Comparison of ENCODE assay signal across 24 cellular contexts in genomic region chr10:55233090-55233489, GRCh38.
DNase-seq lines count a peak whose midpoint lies in the region; ATAC-seq, FAIRE-seq and TF ChIP-seq lines count a peak whose summit lies in the region.
"Had no signal": no experiment of that assay in that cellular context is flagged by ENCODE, and none has a peak within 500 bp of the region (broad histone marks: within the 10 kb centered on the region; RNA-seq: fewer than 3 reads in every experiment).

No MANE protein-coding gene starts in this region.

- intact Hi-C loops in GM12878 (cut with micrococcal nuclease; ENCODE audit: unreplicated experiment), result no loop called here
- intact Hi-C loops in breast epithelium (cut with DNase I; ENCODE audit: low total_unique reads), result no loop called here

- H3K79me2 ChIP-seq in GM12878 (ENCODE audit: control insufficient read depth, insufficient read depth, low read length) (no peaks in the 10 kb centered on the region), neural progenitor cell (ENCODE audit: low read depth) (no peaks in the 10 kb centered on the region)

- H4K20me1 ChIP-seq in GM12878 (ENCODE audit: control insufficient read depth, insufficient read depth), result no peaks in the 10 kb centered on the region
- no peaks in the 10 kb centered on the region for H4K20me1 ChIP-seq in neural progenitor cell (ENCODE audit: low read depth)

- H3K9me3 Mint-ChIP-seq in activated CD8-positive, alpha-beta T cell treated with anti-CD3 and anti-CD28 coated beads, Interleukin-2, amount 10 ng/mL, durations not matched to agents 7 days and 5 days (ENCODE audit: insufficient read depth), result peaks cover 7% of the 10 kb centered on the region
- no peaks in the 10 kb centered on the region for H3K9me3 Mint-ChIP-seq in neural progenitor cell
- H3K9me3 Mint-ChIP-seq: activated naive CD8-positive, alpha-beta T cell treated with anti-CD3 and anti-CD28 coated beads, Interleukin-2, amount 50 U/mL, for 24 hours; stimulated activated memory B cell treated with anti-CD40 and anti-IgM and Interleukin-4, amounts not matched to agents 10 μg/mL and 1 μg/mL and 100 μg/mL, for 72 hours had no signal

- FAIRE-seq in A204.1 (lab: Jason Lieb, UNC) (peak; percentile 75), GM12878 (lab: Jason Lieb, UNC) (no peak)
- FAIRE-seq: bronchial epithelial cell had no signal

- H3K27me3 ChIP-seq in GM12878 (replicated peaks in 1 of 2; ENCODE audit: control insufficient read depth in 2 of 2, insufficient read depth in 2 of 2, low read length in 1 of 2) (no peaks in the 10 kb centered on the region), breast epithelium (no peaks in the 10 kb centered on the region), neural progenitor cell (no peaks in the 10 kb centered on the region)

- peak overlapping the region; percentile 42; the same call in 1 of the 2 replicates for H3K4me2 ChIP-seq in GM12878 (ENCODE audit: control insufficient read depth, insufficient read depth)
- no peak overlapping the region for H3K4me2 ChIP-seq in neural progenitor cell

- CTCF ChIA-PET in GM12878 (lab: Yijun Ruan, JAX), result no interaction called here
- CTCF ChIA-PET in activated CD8-positive, alpha-beta T cell treated with anti-CD3 and anti-CD28 coated beads, Interleukin-2, amount 10 ng/mL, durations not matched to agents 7 days and 5 days (lab: Charles Lee), result no interaction called here

- no peak overlapping the region for H3K27ac Mint-ChIP-seq in activated CD8-positive, alpha-beta T cell treated with anti-CD3 and anti-CD28 coated beads, Interleukin-2, amount 10 ng/mL, durations not matched to agents 7 days and 5 days
- no peak overlapping the region for H3K27ac Mint-ChIP-seq in neural progenitor cell
- H3K27ac Mint-ChIP-seq: activated B cell treated with CpG ODN at 0.5 μM for 24 hours; activated naive CD8-positive, alpha-beta T cell treated with anti-CD3 and anti-CD28 coated beads, Interleukin-2, amount 50 U/mL, for 24 hours; stimulated activated memory B cell treated with anti-CD40 and anti-IgM and Interleukin-4, amounts not matched to agents 10 μg/mL and 1 μg/mL and 100 μg/mL, for 72 hours; T-helper 17 cell had no signal

- H3F3A ChIP-seq in neural progenitor cell (ENCODE audit: low read depth), result no peaks in the 10 kb centered on the region

- TF ChIP-seq EP300 in GM12878 (IDR thresholded peaks at IDR 0.05; ENCODE audit: borderline replicate concordance in 1 of 2, control insufficient read depth in 1 of 2, low read depth in 2 of 2, low read length in 2 of 2), result no peak

- H3K27ac ChIP-seq in GM12878 (ENCODE audit: control insufficient read depth, insufficient read depth) (no peak overlapping the region; the same call in 1 of the 2 replicates), breast epithelium (no peak overlapping the region), neural progenitor cell (no peak overlapping the region)
- H3K27ac ChIP-seq: C4-2B had no signal

- RAD21 ChIA-PET in GM12878 (lab: Charles Lee; ENCODE audit: unreplicated experiment), result interaction anchor here (2.2 kb wide), 1 partner anchor 141 kb away, joined by 6 read pairs; no protein-coding TSS in a partner anchor

- H3K4me1 Mint-ChIP-seq in activated CD8-positive, alpha-beta T cell treated with anti-CD3 and anti-CD28 coated beads, Interleukin-2, amount 10 ng/mL, durations not matched to agents 7 days and 5 days (ENCODE audit: low read depth), result no peaks in the 10 kb centered on the region
- no peaks in the 10 kb centered on the region for H3K4me1 Mint-ChIP-seq in neural progenitor cell
- H3K4me1 Mint-ChIP-seq: activated B cell treated with CpG ODN at 0.5 μM for 24 hours; activated naive CD8-positive, alpha-beta T cell treated with anti-CD3 and anti-CD28 coated beads, Interleukin-2, amount 50 U/mL, for 24 hours; stimulated activated memory B cell treated with anti-CD40 and anti-IgM and Interleukin-4, amounts not matched to agents 10 μg/mL and 1 μg/mL and 100 μg/mL, for 72 hours; T-helper 17 cell had no signal

- TF ChIP-seq POLR2A in GM12878 (IDR thresholded peaks at IDR 0.05; ENCODE audit: low read depth, low read length) (no peak), breast epithelium (IDR thresholded peaks at IDR 0.05) (no peak)

- WGBS in GM12878 (ENCODE audit: insufficient coverage, insufficient replicate concordance, low lambda C conversion rate, missing lambda C conversion rate), result 61% methylated on average over 3 of the region's 3 CpGs

- in situ Hi-C loops in GM12878 (cut with MboI), result no loop called here

- POLR2A ChIA-PET in GM12878 (lab: Charles Lee), result no interaction called here
- POLR2A ChIA-PET in activated CD8-positive, alpha-beta T cell treated with anti-CD3 and anti-CD28 coated beads, Interleukin-2, amount 10 ng/mL, durations not matched to agents 7 days and 5 days (lab: Charles Lee), result no interaction called here

- TF ChIP-seq CTCF in GM12878 (IDR thresholded peaks at IDR 0.05 in 2 of 3, conservative IDR thresholded peaks at IDR 0.05 in 1 of 3; ENCODE audit: control insufficient read depth in 2 of 3, extremely low read depth in 1 of 3, insufficient read depth in 1 of 3, low read depth in 3 of 3, low read length in 3 of 3) (no peak), breast epithelium (IDR thresholded peaks at IDR 0.05) (no peak), neural progenitor cell (IDR thresholded peaks at IDR 0.05) (no peak)

- BruUV-seq in GM12878 (replicated peaks; lab: Mats Ljungman, UMichigan), result no TSS peak

- H3K36me3 ChIP-seq in GM12878 (ENCODE audit: control insufficient read depth in 2 of 2, insufficient read depth in 2 of 2, low read length in 1 of 2), result no peaks in the 10 kb centered on the region
- H3K36me3 ChIP-seq in breast epithelium, result no peaks in the 10 kb centered on the region
- H3K36me3 ChIP-seq in neural progenitor cell, result no peaks in the 10 kb centered on the region

- SMC1A ChIA-PET in GM12878 (lab: Charles Lee; ENCODE audit: uncharacterized antibody, unreplicated experiment), result interaction anchor here (0.7 kb wide), 1 partner anchor 22 kb away, joined by 3 read pairs; no protein-coding TSS in a partner anchor

- H3K36me3 Mint-ChIP-seq in activated CD8-positive, alpha-beta T cell treated with anti-CD3 and anti-CD28 coated beads, Interleukin-2, amount 10 ng/mL, durations not matched to agents 7 days and 5 days (ENCODE audit: low read depth), result no peaks in the 10 kb centered on the region
- no peaks in the 10 kb centered on the region for H3K36me3 Mint-ChIP-seq in neural progenitor cell
- H3K36me3 Mint-ChIP-seq: stimulated activated memory B cell treated with anti-CD40 and anti-IgM and Interleukin-4, amounts not matched to agents 10 μg/mL and 1 μg/mL and 100 μg/mL, for 72 hours had no signal

- no peak overlapping the region for H3K4me3 Mint-ChIP-seq in activated CD8-positive, alpha-beta T cell treated with anti-CD3 and anti-CD28 coated beads, Interleukin-2, amount 10 ng/mL, durations not matched to agents 7 days and 5 days
- no peak overlapping the region for H3K4me3 Mint-ChIP-seq in neural progenitor cell
- H3K4me3 Mint-ChIP-seq: activated B cell treated with CpG ODN at 0.5 μM for 24 hours; activated naive CD8-positive, alpha-beta T cell treated with anti-CD3 and anti-CD28 coated beads, Interleukin-2, amount 50 U/mL, for 24 hours; T-helper 17 cell had no signal

- no peak for TF ChIP-seq RAD21 in GM12878 (IDR thresholded peaks at IDR 0.05; ENCODE audit: insufficient read depth, low read depth, low read length)

- no peaks in the 10 kb centered on the region for H3K27me3 Mint-ChIP-seq in activated CD8-positive, alpha-beta T cell treated with anti-CD3 and anti-CD28 coated beads, Interleukin-2, amount 10 ng/mL, durations not matched to agents 7 days and 5 days (ENCODE audit: low read depth)
- H3K27me3 Mint-ChIP-seq in neural progenitor cell (ENCODE audit: insufficient read depth, low read depth), result no peaks in the 10 kb centered on the region
- H3K27me3 Mint-ChIP-seq: activated B cell treated with CpG ODN at 0.5 μM for 24 hours; activated naive CD8-positive, alpha-beta T cell treated with anti-CD3 and anti-CD28 coated beads, Interleukin-2, amount 50 U/mL, for 24 hours; stimulated activated memory B cell treated with anti-CD40 and anti-IgM and Interleukin-4, amounts not matched to agents 10 μg/mL and 1 μg/mL and 100 μg/mL, for 72 hours; T-helper 17 cell had no signal

- H3K9me3 ChIP-seq in GM12878 (replicated peaks; ENCODE audit: control insufficient read depth, insufficient read depth, low read length) (no peaks in the 10 kb centered on the region), breast epithelium (no peaks in the 10 kb centered on the region), neural progenitor cell (ENCODE audit: low read depth) (no peaks in the 10 kb centered on the region)

- peak; percentile 67 for ATAC-seq in GM19324 (IDR thresholded peaks at IDR 0.05; ENCODE audit: low FRiP score, unreplicated experiment)
- ATAC-seq in HG03378 (IDR thresholded peaks at IDR 0.05; ENCODE audit: unreplicated experiment), result peak; percentile 40
- ATAC-seq in GM12878, result peak; percentile 64
- no peak for ATAC-seq in activated CD8-positive, alpha-beta T cell treated with anti-CD3 and anti-CD28 coated beads, Interleukin-2, amount 10 ng/mL, durations not matched to agents 7 days and 5 days
- ATAC-seq: activated naive CD8-positive, alpha-beta T cell treated with anti-CD3 and anti-CD28 coated beads, Interleukin-2, amount 50 U/mL, for 24 hours; left cardiac atrium; stimulated activated memory B cell treated with anti-CD40 and anti-IgM and Interleukin-4, amounts not matched to agents 10 μg/mL and 1 μg/mL and 100 μg/mL, for 72 hours; T-helper 17 cell had no signal

- H3K4me1 ChIP-seq in GM12878 (ENCODE audit: control insufficient read depth, insufficient read depth, low read length) (no peaks in the 10 kb centered on the region), breast epithelium (no peaks in the 10 kb centered on the region), neural progenitor cell (no peaks in the 10 kb centered on the region)

- H3K9ac ChIP-seq in GM12878 (ENCODE audit: control insufficient read depth, insufficient read depth, low read length) (no peak overlapping the region), neural progenitor cell (no peak overlapping the region)

- DNase-seq in GM12878 (ENCODE audit: low read depth, low spot score), result no peak
- no peak for DNase-seq in activated CD8-positive, alpha-beta T cell treated with anti-CD3 and anti-CD28 coated beads, Interleukin-2, amount 10 ng/mL, durations not matched to agents 7 days and 5 days
- no peak for DNase-seq in breast epithelium (ENCODE audit: low spot score in 2 of 2)
- no peak for DNase-seq in DMS153 (lab: John Stamatoyannopoulos, UW)
- no peak for DNase-seq in neural progenitor cell (ENCODE audit: low spot score)
- DNase-seq: 8988T; activated B cell treated with CpG ODN at 0.5 μM for 24 hours; activated naive CD8-positive, alpha-beta T cell treated with anti-CD3 and anti-CD28 coated beads, Interleukin-2, amount 50 U/mL, for 24 hours; dermis blood vessel endothelial cell; erythroblast; IMR-90; left cardiac atrium; NCI-H1048; NCI-H2029 treated with DMSO at 0.1 percent for 48 hours; occipital lobe; SIG-M5; T-helper 17 cell; trophoblast cell had no signal

- peak overlapping the region; percentile 17; the same call in 1 of the 2 replicates for H2AFZ ChIP-seq in GM12878 (ENCODE audit: control insufficient read depth, low read depth, low read length)
- H2AFZ ChIP-seq in neural progenitor cell (replicated peaks), result no peak overlapping the region

- no peak overlapping the region for H3K4me3 ChIP-seq in GM12878
- H3K4me3 ChIP-seq in breast epithelium, result peak overlapping the region in 1 of 3 donors; percentile 18
- no peak overlapping the region for H3K4me3 ChIP-seq in neural progenitor cell
